16 cellular contexts compared by ENCODE assay signal in the genomic region with DNA sequence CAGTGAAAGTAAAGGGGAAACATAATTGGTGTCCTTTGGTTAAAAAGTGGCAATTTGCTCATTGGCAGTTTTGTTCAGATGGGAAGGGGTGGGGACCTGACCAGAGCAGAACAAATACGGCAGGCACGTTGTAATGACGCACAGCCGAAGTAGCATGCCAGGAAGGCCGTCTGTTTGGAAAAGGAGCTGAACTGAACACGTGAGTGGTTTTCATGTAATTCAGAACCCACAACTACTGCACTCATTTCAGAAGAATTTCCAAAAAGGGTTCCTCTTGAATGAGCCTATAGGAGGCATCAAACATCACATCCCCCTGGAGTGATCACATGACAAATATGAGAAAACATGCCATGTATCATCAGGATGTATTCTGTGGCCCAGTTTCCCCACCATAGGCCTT. TPM values are rescaled to one million over a fixed set of nuclear protein-coding genes. Genes with fewer than 3 reads are reported as not detected.
A peak's percentile ranks its signal among the peaks of the same experiment; 100 is the strongest.
DNase-seq lines count a peak whose midpoint lies in the region; ATAC-seq and TF ChIP-seq lines count a peak whose summit lies in the region.
"Had no signal": no experiment of that assay in that cellular context is flagged by ENCODE, and none has a peak within 500 bp of the region (broad histone marks: within the 10 kb centered on the region; RNA-seq: fewer than 3 reads in every experiment).

No MANE protein-coding gene starts in this region.

- 5 to 7% methylated on average over 6 of the region's 6 CpGs for WGBS in aorta, 2 donors

- H3K4me3 ChIP-seq in cardiac fibroblast (replicated peaks in 1 of 2; ENCODE audit: low read depth in 2 of 2, low read length in 2 of 2) = no peak overlapping the region
- no peak overlapping the region for H3K4me3 ChIP-seq in aorta (ENCODE audit: low read length in 2 of 2)
- H3K4me3 ChIP-seq: right lobe of liver, SK-N-MC had no signal

- intact Hi-C loops in left cardiac atrium (cut with DNase I) = no loop called here
- intact Hi-C loops in Right ventricle myocardium superior (cut with DNase I) = no loop called here
- intact Hi-C loops in aorta (cut with DNase I) = loop anchor here (2.0 to 5.0 kb wide), 2 partner anchors 30 to 44 kb away; partner anchors contain the start of gene LMCD1 (in 2 of the 2)

- peak overlapping the region; percentile 94 to 99 for H3K27ac ChIP-seq in aorta (ENCODE audit: low read depth in 1 of 2, low read length in 2 of 2)
- H3K27ac ChIP-seq: right lobe of liver, SK-N-MC had no signal

- H3K36me3 ChIP-seq in aorta (ENCODE audit: control insufficient read depth in 1 of 2, insufficient read depth in 2 of 2, low read length in 1 of 2) = no peaks in the 10 kb centered on the region
- H3K36me3 ChIP-seq: right lobe of liver had no signal

- no peaks in the 10 kb centered on the region for H3K9me3 ChIP-seq in aorta (ENCODE audit: control insufficient read depth, low read length)
- H3K9me3 ChIP-seq: right lobe of liver had no signal

- DNase-seq in left cardiac atrium (peak; percentile 48), Right ventricle myocardium superior (no peak), cardiac fibroblast (ENCODE audit: low read depth in 2 of 2) (peak; percentile 69 to 95), mucosa of gallbladder (ENCODE audit: low spot score) (peak; percentile 30), aorta (peak; percentile 77 to 90), COR-L47 (lab: John Stamatoyannopoulos, UW) (no peak)
- DNase-seq in stimulated activated CD4-positive, alpha-beta T cell treated with anti-CD3 and anti-CD28 coated beads, Interleukin-1b, Interleukin-23, amount 100 ng/mL, for 48 hours = no peak
- DNase-seq in stimulated activated CD4-positive, alpha-beta T cell treated with anti-CD3 and anti-CD28 coated beads, Interleukin-4, amount 100 ng/mL, for 24 hours = no peak
- DNase-seq: activated T-cell treated with anti-CD3 and anti-CD28 coated beads, Interleukin-2, amount 50 U/mL, for 4 hours; anterior cingulate cortex; naive thymus-derived CD4-positive, alpha-beta T cell; NCI-H187; NK-92 treated with Interleukin-12 subunit alpha and Interleukin-12 subunit beta, amount 100 ng/mL, for 24 hours; right lobe of liver had no signal

- TF ChIP-seq CTCF in cardiac fibroblast (IDR thresholded peaks at IDR 0.05; ENCODE audit: low read depth, low read length) = no peak

- H3K27me3 ChIP-seq in aorta (ENCODE audit: control insufficient read depth in 1 of 2, insufficient read depth in 2 of 2, low read length in 1 of 2) = no peaks in the 10 kb centered on the region
- H3K27me3 ChIP-seq: right lobe of liver had no signal

- H3K4me1 ChIP-seq in aorta (ENCODE audit: control insufficient read depth in 1 of 2, insufficient read depth in 2 of 2, low read length in 2 of 2) = peaks cover 12 to 19% of the 10 kb centered on the region in 2 donors

- ATAC-seq in left cardiac atrium = peak; percentile 29 to 31
- ATAC-seq in Right ventricle myocardium superior (ENCODE audit: poor library complexity) = no peak
- ATAC-seq in aorta (ENCODE audit: low FRiP score) = peak; percentile 76
- ATAC-seq: activated CD4-positive, CD25-positive, alpha-beta regulatory T cell treated with anti-CD3 and anti-CD28 coated beads, Interleukin-2, amount 50 U/mL, for 24 hours; activated T-cell treated with anti-CD3 and anti-CD28 coated beads, Interleukin-2, amount 50 U/mL, for 4 hours; naive thymus-derived CD4-positive, alpha-beta T cell; right lobe of liver had no signal

RNA-seq across cellular contexts. Expression of gene LMCD1, which starts 42.9 kb away (rescaled TPM):
- 10 to 100 TPM; 52.9 to 63.7 TPM for total RNA-seq in left cardiac atrium
- 49.6 TPM for total RNA-seq in Right ventricle myocardium superior
- total RNA-seq in mucosa of gallbladder = 77.9 TPM
- 1,000 to 10,000 TPM in 1 of 2 donors, 100 to 1,000 TPM in 1; 192 to 1,289 TPM for total RNA-seq in aorta
- polyA plus RNA-seq in aorta = 100 to 1,000 TPM; 347 to 416 TPM
- polyA plus RNA-seq: naive thymus-derived CD4-positive, alpha-beta T cell had no signal

Comparison
In these comparisons a context has a peak if more than half of its experiments do, and no peak if none do; other contexts are left out.
1. DNase-seq: peak in left cardiac atrium (single experiment), cardiac fibroblast (2 of 2), mucosa of gallbladder (single experiment) and aorta (2 of 2); none in Right ventricle myocardium superior (single experiment), stimulated activated CD4-positive, alpha-beta T cell treated with anti-CD3 and anti-CD28 coated beads, Interleukin-1b, Interleukin-23, amount 100 ng/mL, for 48 hours (single experiment), stimulated activated CD4-positive, alpha-beta T cell treated with anti-CD3 and anti-CD28 coated beads, Interleukin-4, amount 100 ng/mL, for 24 hours (single experiment) and COR-L47 (single experiment).
2. intact Hi-C loops: an anchor here in aorta (2.0 to 5.0 kb wide); none called in left cardiac atrium and Right ventricle myocardium superior.